Comparison of ENCODE assay signal across 8 cellular contexts in genomic region chr7:86939197-86939814, GRCh38.
A peak's percentile ranks its signal among the peaks of the same experiment; 100 is the strongest.
DNase-seq lines count a peak whose midpoint lies in the region; ATAC-seq, FAIRE-seq and TF ChIP-seq lines count a peak whose summit lies in the region.

No MANE protein-coding gene starts in this region.

- no TSS peak for BruUV-seq in HepG2 (replicated peaks; lab: Mats Ljungman, UMichigan)

- POLR2A ChIA-PET in HepG2 (lab: Yijun Ruan, JAX), result no interaction called here

- H3K9ac ChIP-seq in MM.1S (ENCODE audit: low read length), result no peak overlapping the region
- H3K9ac ChIP-seq in HepG2 (ENCODE audit: insufficient read depth, low read depth, low read length), result no peak overlapping the region

- H3K27ac ChIP-seq in GM23338 (ENCODE audit: low read depth), result no peak overlapping the region
- H3K27ac ChIP-seq in MM.1S (ENCODE audit: low read length), result no peak overlapping the region
- no peak overlapping the region for H3K27ac ChIP-seq in HepG2 (ENCODE audit: extremely low read length, insufficient read depth, low read length)
- no peak overlapping the region for H3K27ac ChIP-seq in tibial artery

- H3K27me3 Mint-ChIP-seq in GM23338 (ENCODE audit: insufficient read depth, low read depth, poor library complexity), result no peaks in the 10 kb centered on the region

- no peak overlapping the region for H2AFZ ChIP-seq in GM23338
- H2AFZ ChIP-seq in MM.1S (ENCODE audit: low read length), result no peak overlapping the region
- no peak overlapping the region for H2AFZ ChIP-seq in HepG2 (ENCODE audit: low read length)

- H3K4me1 Mint-ChIP-seq in GM23338, result peaks cover 2% of the 10 kb centered on the region; the same call in 1 of the 3 replicates

- no peak for TF ChIP-seq POLR2A in HepG2 (IDR thresholded peaks at IDR 0.05; ENCODE audit: insufficient read depth in 1 of 2, low read depth in 2 of 2, low read length in 2 of 2)

- peak overlapping the region; percentile 31; the same call in 1 of the 2 replicates for H3K27ac Mint-ChIP-seq in GM23338

- H3K4me1 ChIP-seq in GM23338 (ENCODE audit: insufficient read depth), result no peaks in the 10 kb centered on the region; the same call in 1 of the 2 replicates
- H3K4me1 ChIP-seq in MM.1S (ENCODE audit: low read length), result no peaks in the 10 kb centered on the region
- H3K4me1 ChIP-seq in HepG2 (ENCODE audit: insufficient read depth, low read length), result no peaks in the 10 kb centered on the region
- no peaks in the 10 kb centered on the region for H3K4me1 ChIP-seq in tibial artery

- 24% methylated on average over 3 of the region's 3 CpGs for WGBS in HepG2 (ENCODE audit: low lambda C conversion rate)

- H3K9me2 ChIP-seq in GM23338 (ENCODE audit: insufficient read depth) (no peaks in the 10 kb centered on the region), MM.1S (replicated peaks; ENCODE audit: insufficient read depth, low read length) (no peaks in the 10 kb centered on the region)

- intact Hi-C loops in HepG2 (cut with micrococcal nuclease; ENCODE audit: unreplicated experiment), result no loop called here
- intact Hi-C loops in tibial artery (cut with DNase I; ENCODE audit: low total_unique reads), result no loop called here

- no peaks in the 10 kb centered on the region for H3K9me3 Mint-ChIP-seq in GM23338

- H3K36me3 ChIP-seq in GM23338 (ENCODE audit: insufficient read depth) (peaks cover 5% of the 10 kb centered on the region; the same call in 1 of the 2 replicates), MM.1S (replicated peaks; ENCODE audit: insufficient read depth, low read length) (no peaks in the 10 kb centered on the region), HepG2 (replicated peaks in 1 of 2; ENCODE audit: control insufficient read depth in 1 of 2, insufficient read depth in 2 of 2, low read length in 2 of 2) (no peaks in the 10 kb centered on the region; a peak in 1 of 5 replicates), tibial artery (peaks cover 0 to 6% (median 0%) of the 10 kb centered on the region in 3 donors)

- peak; percentile 46; the same call in 1 of the 2 replicates for TF ChIP-seq RAD21 in HepG2 (CRISPR knock-in tag; IDR thresholded peaks at IDR 0.05)

- in situ Hi-C loops in HepG2 (cut with HindIII; ENCODE audit: extremely low pct_ligation_motif_present, low pct_unique_long_range_greater_than_20kb), result loop anchor here (25.0 kb wide), 1 partner anchor 473 kb away; no protein-coding TSS in a partner anchor

- DNase-seq in activated gamma-delta T cell treated with Interleukin-2 at 50 U/mL for 16 hours, result peak; percentile 31
- no peak for DNase-seq in activated gamma-delta T cell (lab: John Stamatoyannopoulos, UW)
- DNase-seq in GM23338 (ENCODE audit: low spot score), result peak; percentile 89
- DNase-seq in MM.1S, result peak; percentile 76
- peak; percentile 46 for DNase-seq in SHP77 treated with DMSO at 0.1 percent for 48 hours (lab: John Stamatoyannopoulos, UW)
- DNase-seq in central memory CD4-positive, alpha-beta T cell, result peak; percentile 46
- DNase-seq in HepG2 (ENCODE audit: low spot score), result peak; percentile 67
- peak in 1 of 2 donors; percentile 35 for DNase-seq in tibial artery

- FAIRE-seq in HepG2 (lab: Jason Lieb, UNC), result peak; percentile 56

- H3K4me3 Mint-ChIP-seq in GM23338, result no peak overlapping the region

- TF ChIP-seq EP300 in HepG2 (IDR thresholded peaks at IDR 0.05; ENCODE audit: low read depth in 2 of 2, low read length in 2 of 2) (no peak), HepG2 (CRISPR knock-in tag; IDR thresholded peaks at IDR 0.05; ENCODE audit: borderline replicate concordance) (no peak)

- H3K27me3 ChIP-seq in GM23338 (ENCODE audit: insufficient read depth) (no peaks in the 10 kb centered on the region), MM.1S (replicated peaks; ENCODE audit: insufficient read depth, low read length) (no peaks in the 10 kb centered on the region), HepG2 (ENCODE audit: control insufficient read depth in 1 of 2, insufficient read depth in 2 of 2, low read length in 2 of 2) (no peaks in the 10 kb centered on the region), tibial artery (no peaks in the 10 kb centered on the region)

- H3K9me3 ChIP-seq in MM.1S (replicated peaks; ENCODE audit: insufficient read depth, low read length) (no peaks in the 10 kb centered on the region), HepG2 (ENCODE audit: low read length) (no peaks in the 10 kb centered on the region), tibial artery (no peaks in the 10 kb centered on the region)

- no peaks in the 10 kb centered on the region for H3K79me2 ChIP-seq in GM23338 (replicated peaks; ENCODE audit: insufficient read depth)
- H3K79me2 ChIP-seq in MM.1S (ENCODE audit: low read length), result no peaks in the 10 kb centered on the region
- no peaks in the 10 kb centered on the region for H3K79me2 ChIP-seq in HepG2 (ENCODE audit: insufficient read depth, low read length)

- ATAC-seq in GM23338, result peak; percentile 85
- ATAC-seq in HepG2, result peak; percentile 84

- TF ChIP-seq CTCF in GM23338 (conservative IDR thresholded peaks at IDR 0.05; ENCODE audit: low read depth in 2 of 2) (peak; percentile 76 to 77), MM.1S (IDR thresholded peaks at IDR 0.05; ENCODE audit: low read length) (peak; percentile 70), HepG2 (CRISPR knock-in tag; IDR thresholded peaks at IDR 0.05) (peak; percentile 72), tibial artery (IDR thresholded peaks at IDR 0.05) (peak; percentile 60 to 76)

- CTCF ChIA-PET in HepG2 (lab: Yijun Ruan, JAX; ENCODE audit: low intra/inter-chr PET ratio, low total read pairs), result interaction anchor here (1.1 to 1.8 kb wide), 3 partner anchors 120 to 297 kb away, joined by 3 to 21 read pairs (median 12); partner anchors contain the start of gene ELAPOR2

- H3F3A ChIP-seq in GM23338 (replicated peaks; ENCODE audit: low read depth) (no peaks in the 10 kb centered on the region), MM.1S (ENCODE audit: insufficient read depth, low read length) (no peaks in the 10 kb centered on the region)

- H3K36me3 Mint-ChIP-seq in GM23338 (ENCODE audit: low read depth), result peaks cover 3% of the 10 kb centered on the region; the same call in 1 of the 3 replicates

- no peak overlapping the region for H3K4me3 ChIP-seq in GM23338
- H3K4me3 ChIP-seq in MM.1S (ENCODE audit: low read length), result no peak overlapping the region
- no peak overlapping the region for H3K4me3 ChIP-seq in HepG2 (replicated peaks in 1 of 3; ENCODE audit: insufficient read depth in 1 of 3, low read depth in 2 of 3, low read length in 3 of 3)
- no peak overlapping the region for H3K4me3 ChIP-seq in tibial artery

- H3K4me2 ChIP-seq in GM23338 (no peak overlapping the region), MM.1S (ENCODE audit: low read depth, low read length) (no peak overlapping the region), HepG2 (ENCODE audit: low read depth, low read length) (no peak overlapping the region)

- H4K20me1 ChIP-seq in GM23338 (replicated peaks; ENCODE audit: insufficient read depth), result no peaks in the 10 kb centered on the region
- no peaks in the 10 kb centered on the region for H4K20me1 ChIP-seq in MM.1S (ENCODE audit: insufficient read depth, low read length)
- H4K20me1 ChIP-seq in HepG2 (ENCODE audit: insufficient read depth, low read length), result no peaks in the 10 kb centered on the region; the same call in 1 of the 2 replicates

TF ChIP-seq in GM23338, 12 proteins besides CTCF, POLR2A, EP300 and RAD21 (continues in another document):
- TF ChIP-seq CREB1 (CRISPR knock-in tag; IDR thresholded peaks at IDR 0.05; ENCODE audit: low read depth) (no peak), POLR2AphosphoS5 (IDR thresholded peaks at IDR 0.05; ENCODE audit: low read depth) (no peak)

TF ChIP-seq in HepG2, 621 proteins besides CTCF, POLR2A, EP300 and RAD21:
- 0 out of 2 replicates have a peak, but pooled peaks have one; percentile 65 for TF ChIP-seq MIXL1 (CRISPR knock-in tag; IDR thresholded peaks at IDR 0.05)
- TF ChIP-seq SMC3 (IDR thresholded peaks at IDR 0.05; ENCODE audit: low read length), result peak; percentile 74
- no peak for TF ChIP-seq ELF1 (CRISPR knock-in tag; IDR thresholded peaks at IDR 0.05)
- TF ChIP-seq CAMTA2 (CRISPR knock-in tag; IDR thresholded peaks at IDR 0.05; ENCODE audit: borderline replicate concordance), result no peak
- peak; percentile 70 for TF ChIP-seq STAG1 (CRISPR knock-in tag; IDR thresholded peaks at IDR 0.05)
- TF ChIP-seq ZNF530 (CRISPR knock-in tag; IDR thresholded peaks at IDR 0.05; ENCODE audit: low read depth), result no peak
- peak; percentile 89 for TF ChIP-seq ZNF652 (CRISPR knock-in tag; IDR thresholded peaks at IDR 0.05; ENCODE audit: borderline replicate concordance, low read depth)
- TF ChIP-seq SNAPC2 (CRISPR knock-in tag; IDR thresholded peaks at IDR 0.05), result no peak
